18 cellular contexts compared by ENCODE assay signal in genomic region chr9:113879906-113880305, GRCh38. TPM values are rescaled to one million over a fixed set of nuclear protein-coding genes. Genes with fewer than 3 reads are reported as not detected.
DNase-seq lines count a peak whose midpoint lies in the region; TF ChIP-seq lines count a peak whose summit lies in the region.
"Had no signal": no experiment of that assay in that cellular context is flagged by ENCODE, and none has a peak within 500 bp of the region (broad histone marks: within the 10 kb centered on the region; RNA-seq: fewer than 3 reads in every experiment).

No MANE protein-coding gene starts in this region.

- H3K4me3 Mint-ChIP-seq in brain (peak overlapping the region in 4 of 5 experiments; percentile 8 to 41 (median 28)), type B pancreatic cell (peak overlapping the region; percentile 10)
- H3K4me3 Mint-ChIP-seq: activated CD4-positive, alpha-beta memory T cell treated with anti-CD3 and anti-CD28 coated beads for 36 hours; activated naive CD4-positive, alpha-beta T cell treated with anti-CD3 and anti-CD28 coated beads for 36 hours had no signal

- no peaks in the 10 kb centered on the region for H3K27me3 ChIP-seq in MG63
- H3K27me3 ChIP-seq: gastroesophageal sphincter, tibial nerve had no signal

- H3K4me3 ChIP-seq in MG63, result no peak overlapping the region
- H3K4me3 ChIP-seq: gastroesophageal sphincter had no signal

- peaks cover 8% of the 10 kb centered on the region for H3K27me3 Mint-ChIP-seq in brain
- H3K27me3 Mint-ChIP-seq in type B pancreatic cell, result peaks cover 4% of the 10 kb centered on the region

- H3K27ac Mint-ChIP-seq in brain (peak overlapping the region in 2 of 5 experiments; percentile 31 to 74), type B pancreatic cell (no peak overlapping the region)
- H3K27ac Mint-ChIP-seq: activated CD4-positive, alpha-beta memory T cell treated with anti-CD3 and anti-CD28 coated beads for 36 hours; activated naive CD4-positive, alpha-beta T cell treated with anti-CD3 and anti-CD28 coated beads for 36 hours had no signal

- TF ChIP-seq CTCF in brain (conservative IDR thresholded peaks at IDR 0.05) (no peak), type B pancreatic cell (conservative IDR thresholded peaks at IDR 0.05) (no peak)

- peaks cover 41% of the 10 kb centered on the region for H3K36me3 Mint-ChIP-seq in brain
- H3K36me3 Mint-ChIP-seq in type B pancreatic cell, result peaks cover 14% of the 10 kb centered on the region

- DNase-seq in MG63 (peak; percentile 57), iris pigment epithelial cell (ENCODE audit: low read depth) (peak; percentile 88), type B pancreatic cell (ENCODE audit: extremely low spot score, unreplicated experiment) (no peak), NCI-H146 treated with DMSO at 0.1 percent for 48 hours (lab: John Stamatoyannopoulos, UW; ENCODE audit: unreplicated experiment) (no peak), SW480 (ENCODE audit: low spot score) (no peak), cerebellar cortex (ENCODE audit: low spot score) (no peak)
- DNase-seq: activated CD4-positive, alpha-beta memory T cell treated with anti-CD3 and anti-CD28 coated beads for 36 hours; cortex of kidney; GF-D8; H7; Kasumi-1; NCI-H2171; nucleus accumbens; stimulated activated CD4-positive, alpha-beta T cell treated with anti-CD3 and anti-CD28 coated beads, Interleukin-15, amount 100 ng/mL, for 24 hours had no signal

- H3K9me3 Mint-ChIP-seq in brain, result peaks cover 0 to 3% (median 0%) of the 10 kb centered on the region in 5 experiments
- H3K9me3 Mint-ChIP-seq in type B pancreatic cell, result no peaks in the 10 kb centered on the region
- H3K9me3 Mint-ChIP-seq: activated CD4-positive, alpha-beta memory T cell treated with anti-CD3 and anti-CD28 coated beads for 36 hours; activated naive CD4-positive, alpha-beta T cell treated with anti-CD3 and anti-CD28 coated beads for 36 hours had no signal

- no peaks in the 10 kb centered on the region for H3K9me3 ChIP-seq in MG63
- H3K9me3 ChIP-seq: gastroesophageal sphincter, tibial nerve had no signal

- H3K36me3 ChIP-seq in MG63, result no peaks in the 10 kb centered on the region
- H3K36me3 ChIP-seq: gastroesophageal sphincter, tibial nerve had no signal

- peaks cover 82% of the 10 kb centered on the region for H3K4me1 Mint-ChIP-seq in brain
- H3K4me1 Mint-ChIP-seq in type B pancreatic cell (ENCODE audit: unreplicated experiment), result peaks cover 48% of the 10 kb centered on the region

RNA-seq across cellular contexts. Expression of gene ZNF618, which starts 3.8 kb away (rescaled TPM):
- 3.4 and 3.6 TPM in 2 replicates for total RNA-seq in MG63 (2014; rRNA removed; shearing (Covaris generic); ENCODE audit: low replicate concordance)
- polyA plus RNA-seq in brain (ENCODE audit: insufficient read depth, low read depth, low replicate concordance), result 0.97 TPM
- 23.7 and 51.5 TPM in 2 replicates for total RNA-seq in type B pancreatic cell (ENCODE audit: low replicate concordance)

Comparison
In these comparisons a context has a peak if more than half of its experiments do, and no peak if none do; other contexts are left out.
1. DNase-seq: peak in MG63 (single experiment) and iris pigment epithelial cell (single experiment); none in type B pancreatic cell (single experiment), NCI-H146 treated with DMSO at 0.1 percent for 48 hours (single experiment), SW480 (single experiment) and cerebellar cortex (single experiment).